23 cellular contexts compared by ENCODE assay signal in genomic region chr6:166446146-166446545, GRCh38.
DNase-seq lines count a peak whose midpoint lies in the region; ATAC-seq, FAIRE-seq and TF ChIP-seq lines count a peak whose summit lies in the region.
"Had no signal": no experiment of that assay in that cellular context is flagged by ENCODE, and none has a peak within 500 bp of the region (broad histone marks: within the 10 kb centered on the region; RNA-seq: fewer than 3 reads in every experiment).

No MANE protein-coding gene starts in this region.

- no peaks in the 10 kb centered on the region for H3K9me3 ChIP-seq in hepatocyte (ENCODE audit: low read depth)

- no peak for TF ChIP-seq POLR2A in GM12891 (IDR thresholded peaks at IDR 0.05; ENCODE audit: low read depth, low read length)

- H3K27me3 ChIP-seq in hepatocyte = no peaks in the 10 kb centered on the region

- no peak overlapping the region for H3K4me2 ChIP-seq in hepatocyte

- no peaks in the 10 kb centered on the region for H3K4me1 ChIP-seq in hepatocyte (ENCODE audit: insufficient read depth)

- no peak overlapping the region for H3K4me3 ChIP-seq in hepatocyte

- no peak for FAIRE-seq in GM12891 (lab: Jason Lieb, UNC)
- FAIRE-seq: H54 had no signal

- H4K20me1 ChIP-seq in hepatocyte (ENCODE audit: insufficient read depth, poor library complexity, severe bottlenecking) = no peaks in the 10 kb centered on the region

- WGBS in hepatocyte (ENCODE audit: low lambda C conversion rate, missing lambda C conversion rate) = 88% methylated on average over 13 of the region's 13 CpGs

- H3K79me2 ChIP-seq in hepatocyte = no peaks in the 10 kb centered on the region

- H3K27ac ChIP-seq in hepatocyte = peak overlapping the region; percentile 87

- no peaks in the 10 kb centered on the region for H3K36me3 ChIP-seq in hepatocyte (replicated peaks; ENCODE audit: insufficient read depth, low read depth)

- H2AFZ ChIP-seq in hepatocyte = no peak overlapping the region

- ATAC-seq in GM18868 (IDR thresholded peaks at IDR 0.05; ENCODE audit: unreplicated experiment) (peak; percentile 74), GM21529 (IDR thresholded peaks at IDR 0.05; ENCODE audit: unreplicated experiment) (peak; percentile 81), HG02870 (IDR thresholded peaks at IDR 0.05; ENCODE audit: unreplicated experiment) (peak; percentile 59), GM19328 (IDR thresholded peaks at IDR 0.05; ENCODE audit: unreplicated experiment) (no peak)
- ATAC-seq: CD8-positive, alpha-beta T cell had no signal

- DNase-seq in hepatocyte (ENCODE audit: low spot score) (no peak), GM12891 (ENCODE audit: insufficient read length, low spot score) (no peak), D341Med (ENCODE audit: low spot score) (no peak)
- DNase-seq: C1 segment of cervical spinal cord; CD8-positive, alpha-beta T cell; DMS79 treated with DMSO at 0.1 percent for 48 hours; GF-D8; Karpas-422; NCI-H1092 treated with DMSO at 0.1 percent for 48 hours; NCI-H1436; NCI-H187; NCI-H2081 treated with DMSO at 0.1 percent for 48 hours; NCI-H2171; NCI-H226; NCI-H510A; NCI-H69; RPMI8226; SHP77 treated with DMSO at 0.1 percent for 48 hours had no signal

- no peak for TF ChIP-seq CTCF in hepatocyte (IDR thresholded peaks at IDR 0.05; ENCODE audit: poor library complexity)

- no peaks in the 10 kb centered on the region for H3K9me2 ChIP-seq in hepatocyte (replicated peaks; ENCODE audit: insufficient read depth)

TF ChIP-seq in GM12891, 5 proteins besides CTCF, POLR2A, EP300 and RAD21:
- no peak for TF ChIP-seq SPI1 (IDR thresholded peaks at IDR 0.05; ENCODE audit: low read depth, low read length)
- no peak for TF ChIP-seq POLR2AphosphoS5 (IDR thresholded peaks at IDR 0.05; ENCODE audit: low read depth, low read length)
- TF ChIP-seq PAX5 (IDR thresholded peaks at IDR 0.05; ENCODE audit: insufficient read depth, low read length, severe bottlenecking) = no peak
- no peak for TF ChIP-seq POU2F2 (IDR thresholded peaks at IDR 0.05; ENCODE audit: low read depth, low read length)
- TF ChIP-seq TAF1 (IDR thresholded peaks at IDR 0.05; ENCODE audit: low read depth, low read length) = no peak
TF ChIP-seq in GM12891: peak in this region for 0.
